ENCODE assay signal across 1 cellular context in the genomic region with DNA sequence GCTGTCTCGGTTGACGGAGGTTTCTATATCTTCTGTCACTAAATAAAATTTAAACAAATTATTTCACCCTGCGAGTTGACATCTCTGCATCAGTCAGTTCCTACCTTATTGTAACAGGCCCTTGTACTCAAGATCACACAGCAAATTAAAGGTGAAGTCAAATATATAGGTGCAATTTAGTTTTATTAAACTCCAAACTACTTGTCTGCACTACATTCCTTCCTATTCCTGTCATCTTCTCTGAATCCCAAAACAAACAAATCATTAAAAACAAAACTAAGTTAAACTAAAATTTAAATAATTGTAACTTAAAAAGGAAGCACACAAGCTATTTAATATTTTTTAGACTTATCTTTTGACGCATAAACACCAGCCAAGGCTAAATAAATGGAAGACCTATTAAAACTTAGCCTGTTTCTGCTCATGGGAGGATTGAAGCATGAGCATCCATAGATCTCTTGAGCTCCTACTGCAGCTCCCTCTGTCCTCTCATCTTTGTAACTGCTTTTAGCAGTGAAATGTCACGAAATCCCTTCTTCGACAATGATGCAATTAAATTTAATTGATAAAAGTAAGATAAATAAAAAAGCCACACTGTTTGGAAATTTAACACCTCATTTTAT.
TF ChIP-seq lines count a peak whose summit lies in the region.

No MANE protein-coding gene starts in this region.

TF ChIP-seq in GM23338, 12 proteins besides CTCF, POLR2A, EP300 and RAD21 (continued from another document):
- TF ChIP-seq, protein P1, sequence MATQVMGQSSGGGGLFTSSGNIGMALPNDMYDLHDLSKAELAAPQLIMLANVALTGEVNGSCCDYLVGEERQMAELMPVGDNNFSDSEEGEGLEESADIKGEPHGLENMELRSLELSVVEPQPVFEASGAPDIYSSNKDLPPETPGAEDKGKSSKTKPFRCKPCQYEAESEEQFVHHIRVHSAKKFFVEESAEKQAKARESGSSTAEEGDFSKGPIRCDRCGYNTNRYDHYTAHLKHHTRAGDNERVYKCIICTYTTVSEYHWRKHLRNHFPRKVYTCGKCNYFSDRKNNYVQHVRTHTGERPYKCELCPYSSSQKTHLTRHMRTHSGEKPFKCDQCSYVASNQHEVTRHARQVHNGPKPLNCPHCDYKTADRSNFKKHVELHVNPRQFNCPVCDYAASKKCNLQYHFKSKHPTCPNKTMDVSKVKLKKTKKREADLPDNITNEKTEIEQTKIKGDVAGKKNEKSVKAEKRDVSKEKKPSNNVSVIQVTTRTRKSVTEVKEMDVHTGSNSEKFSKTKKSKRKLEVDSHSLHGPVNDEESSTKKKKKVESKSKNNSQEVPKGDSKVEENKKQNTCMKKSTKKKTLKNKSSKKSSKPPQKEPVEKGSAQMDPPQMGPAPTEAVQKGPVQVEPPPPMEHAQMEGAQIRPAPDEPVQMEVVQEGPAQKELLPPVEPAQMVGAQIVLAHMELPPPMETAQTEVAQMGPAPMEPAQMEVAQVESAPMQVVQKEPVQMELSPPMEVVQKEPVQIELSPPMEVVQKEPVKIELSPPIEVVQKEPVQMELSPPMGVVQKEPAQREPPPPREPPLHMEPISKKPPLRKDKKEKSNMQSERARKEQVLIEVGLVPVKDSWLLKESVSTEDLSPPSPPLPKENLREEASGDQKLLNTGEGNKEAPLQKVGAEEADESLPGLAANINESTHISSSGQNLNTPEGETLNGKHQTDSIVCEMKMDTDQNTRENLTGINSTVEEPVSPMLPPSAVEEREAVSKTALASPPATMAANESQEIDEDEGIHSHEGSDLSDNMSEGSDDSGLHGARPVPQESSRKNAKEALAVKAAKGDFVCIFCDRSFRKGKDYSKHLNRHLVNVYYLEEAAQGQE (IDR thresholded peaks at IDR 0.05; ENCODE audit: unreplicated experiment) = no peak
- TF ChIP-seq, protein P2, sequence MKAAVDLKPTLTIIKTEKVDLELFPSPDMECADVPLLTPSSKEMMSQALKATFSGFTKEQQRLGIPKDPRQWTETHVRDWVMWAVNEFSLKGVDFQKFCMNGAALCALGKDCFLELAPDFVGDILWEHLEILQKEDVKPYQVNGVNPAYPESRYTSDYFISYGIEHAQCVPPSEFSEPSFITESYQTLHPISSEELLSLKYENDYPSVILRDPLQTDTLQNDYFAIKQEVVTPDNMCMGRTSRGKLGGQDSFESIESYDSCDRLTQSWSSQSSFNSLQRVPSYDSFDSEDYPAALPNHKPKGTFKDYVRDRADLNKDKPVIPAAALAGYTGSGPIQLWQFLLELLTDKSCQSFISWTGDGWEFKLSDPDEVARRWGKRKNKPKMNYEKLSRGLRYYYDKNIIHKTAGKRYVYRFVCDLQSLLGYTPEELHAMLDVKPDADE (IDR thresholded peaks at IDR 0.05) = no peak
